1 cellular context compared by ENCODE assay signal in genomic region chr19:49792829-49793560, GRCh38.
TF ChIP-seq lines count a peak whose summit lies in the region.

No MANE protein-coding gene starts in this region.

TF ChIP-seq in HepG2, 621 proteins besides CTCF, POLR2A, EP300 and RAD21:
- no peak for TF ChIP-seq SP5 (CRISPR knock-in tag; IDR thresholded peaks at IDR 0.05; ENCODE audit: borderline replicate concordance, low read depth)
- no peak for TF ChIP-seq KDM4B (CRISPR knock-in tag; IDR thresholded peaks at IDR 0.05)
- TF ChIP-seq AGO2 (optimal IDR thresholded peaks at IDR 0.05; ENCODE audit: low read depth, low read length): peak; percentile 26
